ENCODE assay signal across 22 cellular contexts in genomic region chr17:39669897-39670735, GRCh38. TPM values are rescaled to one million over a fixed set of nuclear protein-coding genes. Genes with fewer than 3 reads are reported as not detected.
"Had no signal": no experiment of that assay in that cellular context is flagged by ENCODE, and none has a peak within 500 bp of the region (broad histone marks: within the 10 kb centered on the region; RNA-seq: fewer than 3 reads in every experiment).

No MANE protein-coding gene starts in this region.

- ATAC-seq: activated CD8-positive, alpha-beta T cell treated with anti-CD3 and anti-CD28 coated beads for 36 hours; activated T-cell treated with anti-CD3 and anti-CD28 coated beads, Interleukin-2, amount 50 U/mL, for 72 hours; body of pancreas; natural killer cell treated with Interleukin-12 subunit alpha and Interleukin-12 subunit beta and Interleukin-15 and Interleukin-18, amount 100 ng/mL, for 72 hours; stimulated activated effector memory CD8-positive, alpha-beta T cell treated with anti-CD3 and anti-CD28 coated beads, Interleukin-12 subunit alpha, Interleukin-12 subunit beta, amount 100 ng/mL, for 72 hours had no signal

- H3K27ac ChIP-seq: body of pancreas, colonic mucosa, prostate gland, thoracic aorta, uterus had no signal

- H3K9me3 ChIP-seq: body of pancreas, colonic mucosa, prostate gland, thoracic aorta, uterus had no signal

- FAIRE-seq: endometrium, TTC549 had no signal

- H3K27me3 ChIP-seq: body of pancreas had no signal

- H3K4me3 ChIP-seq: body of pancreas, colonic mucosa, prostate gland, thoracic aorta, uterus had no signal

- DNase-seq: activated B cell treated with CpG ODN at 0.5 μM for 24 hours; activated CD4-positive, alpha-beta T cell treated with anti-CD3 and anti-CD28 coated beads for 48 hours; activated CD8-positive, alpha-beta T cell treated with anti-CD3 and anti-CD28 coated beads for 36 hours; activated gamma-delta T cell; activated T-cell treated with anti-CD3 and anti-CD28 coated beads, Interleukin-2, amount 50 U/mL, for 72 hours; amygdala; body of pancreas; central memory CD4-positive, alpha-beta T cell; colonic mucosa; hypothalamus; nucleus accumbens; stimulated activated CD4-positive, alpha-beta T cell treated with anti-CD3 and anti-CD28 coated beads, Interleukin-12 subunit alpha, Interleukin-12 subunit beta, amount 100 ng/mL, for 4 hours; stimulated activated CD4-positive, alpha-beta T cell treated with anti-CD3 and anti-CD28 coated beads, Interleukin-2, amount 100 ng/mL, for 24 hours; uterus had no signal

- H3K36me3 ChIP-seq: colonic mucosa, prostate gland, thoracic aorta, uterus had no signal

RNA-seq across cellular contexts. Expression of gene PNMT, which starts 1.9 kb away (rescaled TPM):
- total RNA-seq: activated B cell treated with CpG ODN at 0.5 μM for 24 hours; kidney epithelial cell; natural killer cell treated with Interleukin-12 subunit alpha and Interleukin-12 subunit beta and Interleukin-15 and Interleukin-18, amount 100 ng/mL, for 72 hours; T-helper 2 cell treated with Interferon-gamma antibody and Interleukin-4, amounts not matched to agents 100 ng/mL and 5 ng/mL, for 36 hours had no signal
